18 cellular contexts compared by ENCODE assay signal in the genomic region with DNA sequence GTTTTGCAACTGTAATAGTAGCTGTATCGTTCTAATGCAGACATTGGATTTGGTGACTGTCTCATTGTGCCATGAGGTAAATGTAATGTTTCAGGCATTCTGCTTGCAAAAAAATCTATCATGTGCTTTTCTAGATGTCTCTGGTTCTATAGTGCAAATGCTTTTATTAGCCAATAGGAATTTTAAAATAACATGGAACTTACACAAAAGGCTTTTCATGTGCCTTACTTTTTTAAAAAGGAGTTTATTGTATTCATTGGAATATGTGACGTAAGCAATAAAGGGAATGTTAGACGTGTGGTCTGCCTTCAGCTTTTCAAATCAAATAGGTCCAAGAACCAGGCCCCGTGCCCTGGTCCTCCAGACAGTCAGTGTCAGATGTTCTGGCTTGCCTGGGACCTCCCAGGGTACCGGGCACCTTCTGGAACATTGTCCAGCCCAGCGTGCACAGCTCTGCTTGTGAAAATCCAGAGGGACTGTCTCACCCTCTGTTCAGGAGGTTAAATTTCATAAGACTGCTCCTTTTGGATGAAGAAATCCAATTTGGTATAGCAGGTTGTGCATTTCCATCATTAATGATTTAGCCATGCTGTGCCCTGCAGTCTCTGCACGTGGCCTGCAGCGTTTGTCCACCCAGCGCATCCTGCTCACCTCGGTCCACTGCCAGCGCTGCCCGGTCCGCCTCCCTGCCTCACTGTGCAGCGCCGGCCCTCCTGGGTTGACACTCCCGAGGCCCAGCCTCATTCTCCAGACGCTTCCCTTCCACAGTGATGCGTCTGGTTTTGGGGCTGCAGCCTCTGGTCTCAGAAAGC.
"Had no signal": no experiment of that assay in that cellular context is flagged by ENCODE, and none has a peak within 500 bp of the region (broad histone marks: within the 10 kb centered on the region; RNA-seq: fewer than 3 reads in every experiment).

No MANE protein-coding gene starts in this region.

- H3K9me3 ChIP-seq: mucosa of descending colon, suprapubic skin, vagina had no signal

- H3K4me3 Mint-ChIP-seq: activated CD4-positive, alpha-beta memory T cell treated with anti-CD3 and anti-CD28 coated beads, Interleukin-2, amount 10 ng/mL, durations not matched to agents 7 days and 5 days; activated naive CD4-positive, alpha-beta T cell treated with anti-CD3 and anti-CD28 coated beads, Interleukin-2, amount 10 ng/mL, durations not matched to agents 7 days and 5 days; dendritic cell treated with granulocyte-macrophage colony-stimulating factor and Interleukin-4, amounts not matched to agents 40 ng/mL and 50 ng/mL, for 4 days; memory B cell; naive B cell; neural crest cell; stimulated activated naive CD8-positive, alpha-beta T cell treated with anti-CD3 and anti-CD28 coated beads, Interleukin-15, amount 100 ng/mL, for 72 hours had no signal

- H3K4me3 ChIP-seq: mucosa of descending colon, suprapubic skin, vagina had no signal

- ATAC-seq: mucosa of descending colon; stimulated activated naive CD8-positive, alpha-beta T cell treated with anti-CD3 and anti-CD28 coated beads, Interleukin-15, amount 100 ng/mL, for 72 hours had no signal

- H3K9me3 Mint-ChIP-seq: activated CD4-positive, alpha-beta memory T cell treated with anti-CD3 and anti-CD28 coated beads, Interleukin-2, amount 10 ng/mL, durations not matched to agents 7 days and 5 days; activated naive CD4-positive, alpha-beta T cell treated with anti-CD3 and anti-CD28 coated beads, Interleukin-2, amount 10 ng/mL, durations not matched to agents 7 days and 5 days; dendritic cell treated with granulocyte-macrophage colony-stimulating factor and Interleukin-4, amounts not matched to agents 40 ng/mL and 50 ng/mL, for 4 days; memory B cell; naive B cell; neural crest cell; stimulated activated naive CD8-positive, alpha-beta T cell treated with anti-CD3 and anti-CD28 coated beads, Interleukin-15, amount 100 ng/mL, for 72 hours had no signal

- H3K27ac ChIP-seq: suprapubic skin, vagina had no signal

- H3K27ac Mint-ChIP-seq: activated CD4-positive, alpha-beta memory T cell treated with anti-CD3 and anti-CD28 coated beads, Interleukin-2, amount 10 ng/mL, durations not matched to agents 7 days and 5 days; activated naive CD4-positive, alpha-beta T cell treated with anti-CD3 and anti-CD28 coated beads, Interleukin-2, amount 10 ng/mL, durations not matched to agents 7 days and 5 days; dendritic cell treated with granulocyte-macrophage colony-stimulating factor and Interleukin-4, amounts not matched to agents 40 ng/mL and 50 ng/mL, for 4 days; memory B cell had no signal

- H3K27me3 ChIP-seq: vagina had no signal

- DNase-seq: activated CD4-positive, alpha-beta memory T cell treated with anti-CD3 and anti-CD28 coated beads, Interleukin-2, amount 10 ng/mL, durations not matched to agents 7 days and 5 days; activated CD4-positive, alpha-beta T cell treated with anti-CD3 and anti-CD28 coated beads for 48 hours; activated CD4-positive, CD25-positive, alpha-beta regulatory T cell; activated effector memory CD4-positive, alpha-beta T cell treated with Interleukin-2 at 50 U/mL for 16 hours; activated naive CD4-positive, alpha-beta T cell treated with anti-CD3 and anti-CD28 coated beads, Interleukin-2, amount 10 ng/mL, durations not matched to agents 7 days and 5 days; activated T-cell treated with anti-CD3 and anti-CD28 coated beads, Interleukin-2, amount 50 U/mL, for 48 hours; effector CD8-positive, alpha-beta T cell; naive B cell; stimulated activated CD4-positive, alpha-beta T cell treated with anti-CD3 and anti-CD28 coated beads, Interleukin-1b, Interleukin-23, amount 100 ng/mL, for 48 hours; stimulated activated naive CD8-positive, alpha-beta T cell treated with anti-CD3 and anti-CD28 coated beads, Interleukin-15, amount 100 ng/mL, for 72 hours; T1000; trophoblast cell had no signal
